ENCODE assay signal across 9 cellular contexts in the genomic region with DNA sequence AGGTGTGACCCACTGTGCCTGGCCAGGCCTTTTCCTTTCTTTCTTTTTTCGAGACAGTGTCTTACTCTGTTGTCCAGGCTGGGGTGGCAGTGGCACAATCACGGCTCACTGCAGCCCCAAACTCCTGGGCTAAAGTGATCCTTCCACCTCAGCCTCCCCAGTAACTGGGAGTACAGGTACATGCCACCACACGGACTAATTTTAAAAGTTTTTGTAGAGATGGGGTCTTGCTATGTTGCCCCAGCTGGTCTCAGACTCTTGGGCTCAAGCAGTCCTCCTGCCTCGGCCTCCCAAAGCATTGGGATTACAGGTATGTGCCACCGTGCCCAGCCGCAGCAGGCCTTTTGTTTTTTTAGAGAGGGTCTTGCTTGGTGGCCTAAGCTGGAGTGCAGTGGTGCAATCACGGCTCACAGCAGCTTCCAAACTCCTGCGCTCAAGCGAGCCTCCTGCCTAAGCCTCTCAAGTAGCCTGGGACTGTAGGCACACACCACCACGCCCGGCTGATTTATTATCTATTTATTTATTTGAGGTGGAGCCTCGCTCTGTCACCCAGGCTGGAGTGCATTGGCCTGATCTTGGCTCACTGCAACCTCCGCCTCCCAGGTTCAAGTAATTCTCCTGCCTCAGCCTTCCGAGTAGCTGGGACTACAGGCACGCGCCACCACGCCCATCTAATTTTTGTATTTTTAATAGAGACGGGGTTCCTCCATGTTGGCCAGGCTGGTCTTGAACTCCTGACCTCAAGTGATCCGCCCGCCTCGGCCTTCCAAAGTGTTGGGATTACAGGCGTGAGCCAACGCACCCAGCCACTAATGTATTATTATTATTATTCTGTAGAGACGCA. TPM values are rescaled to one million over a fixed set of nuclear protein-coding genes. Genes with fewer than 3 reads are reported as not detected.
DNase-seq lines count a peak whose midpoint lies in the region; ATAC-seq, FAIRE-seq and TF ChIP-seq lines count a peak whose summit lies in the region.
"Not testable (repeated sequence)": the region's sequence is repeated elsewhere in the genome, so short reads cannot be mapped to it uniquely, and the experiment has no call there.
"Had no signal": no experiment of that assay in that cellular context is flagged by ENCODE, and none has a peak within 500 bp of the region (broad histone marks: within the 10 kb centered on the region; RNA-seq: fewer than 3 reads in every experiment).

No MANE protein-coding gene starts in this region.

- not testable (repeated sequence) for DNase-seq in Caco-2; K562 (ENCODE audit: extremely low read depth in 1 of 4, low spot score in 3 of 4); fibroblast of lung (ENCODE audit: low read depth in 2 of 2); lower leg skin (ENCODE audit: low spot score in 2 of 2); tibial nerve (ENCODE audit: low spot score in 2 of 2)

- TF ChIP-seq CTCF in Caco-2 (IDR thresholded peaks at IDR 0.05; ENCODE audit: insufficient read depth in 1 of 2, low read depth in 1 of 2, low read length in 1 of 2, severe bottlenecking in 1 of 2, unreplicated experiment in 1 of 2); Loucy (conservative IDR thresholded peaks at IDR 0.05; ENCODE audit: low read length); WI38 (IDR thresholded peaks at IDR 0.05; ENCODE audit: low read depth, low read length); K562 (IDR thresholded peaks at IDR 0.05 in 2 of 3, conservative IDR thresholded peaks at IDR 0.05 in 1 of 3; ENCODE audit: insufficient read depth in 2 of 3, low read depth in 1 of 3, low read length in 3 of 3); fibroblast of lung (conservative IDR thresholded peaks at IDR 0.05 in 1 of 2, IDR thresholded peaks at IDR 0.05 in 1 of 2; ENCODE audit: low read depth in 1 of 2, low read length in 2 of 2); lower leg skin (IDR thresholded peaks at IDR 0.05); parathyroid adenoma (IDR thresholded peaks at IDR 0.05); tibial nerve (IDR thresholded peaks at IDR 0.05): not testable (repeated sequence)

- ATAC-seq in K562: not testable (repeated sequence)

- intact Hi-C loops in Caco-2 (cut with micrococcal nuclease; ENCODE audit: unreplicated experiment); K562 (cut with micrococcal nuclease); lower leg skin (cut with DNase I; ENCODE audit: low total_unique reads): not testable (repeated sequence)

- H3K4me1 ChIP-seq in Caco-2: peaks cover 14% of the 10 kb centered on the region
- peaks cover 18% of the 10 kb centered on the region for H3K4me1 ChIP-seq in Loucy (ENCODE audit: insufficient read depth, low read length, poor library complexity, severe bottlenecking)
- peaks cover 11 to 29% of the 10 kb centered on the region in 2 experiments; a peak in 3 of 5 replicates for H3K4me1 ChIP-seq in K562 (replicated peaks in 1 of 2; ENCODE audit: control insufficient read depth in 2 of 2, insufficient read depth in 2 of 2, low read length in 2 of 2)
- not testable (repeated sequence) for H3K4me1 ChIP-seq in fibroblast of lung (ENCODE audit: control insufficient read depth, extremely low read depth, insufficient read depth, low read length); parathyroid adenoma
- peaks cover 0 to 65% (median 34%) of the 10 kb centered on the region in 4 donors for H3K4me1 ChIP-seq in tibial nerve

- H2AFZ ChIP-seq in Loucy (ENCODE audit: low read length) (peak overlapping the region; percentile 82; the same call in 1 of the 2 replicates), K562 (ENCODE audit: low read depth, low read length) (peak overlapping the region; percentile 96), fibroblast of lung (ENCODE audit: low read length) (peak overlapping the region; percentile 34), parathyroid adenoma (peak overlapping the region; percentile 94)

- peaks cover 20% of the 10 kb centered on the region for H4K20me1 ChIP-seq in Loucy (ENCODE audit: insufficient read depth, low read length, poor library complexity, severe bottlenecking)
- not testable (repeated sequence) for H4K20me1 ChIP-seq in K562 (replicated peaks; ENCODE audit: control insufficient read depth, insufficient read depth, low read length); fibroblast of lung (ENCODE audit: control insufficient read depth, extremely low read depth, insufficient read depth, low read length)

- FAIRE-seq in K562 (lab: Jason Lieb, UNC): not testable (repeated sequence)

- H3K9me3 Mint-ChIP-seq in Caco-2 (ENCODE audit: unreplicated experiment): not testable (repeated sequence)

- BruUV-seq in Caco-2 (replicated peaks; lab: Mats Ljungman, UMichigan): TSS peak; percentile 68
- BruUV-seq in K562 (replicated peaks; lab: Mats Ljungman, UMichigan): not testable (repeated sequence)

- H3K9me3 ChIP-seq in Caco-2; Loucy (ENCODE audit: insufficient read depth, low read depth, low read length); K562 (replicated peaks; ENCODE audit: control insufficient read depth, insufficient read depth, low read depth, low read length); fibroblast of lung (ENCODE audit: control insufficient read depth, insufficient read depth, low read depth, low read length); parathyroid adenoma (ENCODE audit: control insufficient read depth, low read length); tibial nerve: not testable (repeated sequence)

- peak overlapping the region; percentile 97 for H3K9ac ChIP-seq in Loucy (ENCODE audit: low read depth, low read length, poor library complexity, severe bottlenecking)
- H3K9ac ChIP-seq in K562 (ENCODE audit: insufficient read depth in 1 of 2, low read depth in 2 of 2, low read length in 2 of 2): peak overlapping the region; percentile 94 to 100; a peak in 3 of 4 replicates
- H3K9ac ChIP-seq in fibroblast of lung (ENCODE audit: insufficient read depth, low read length): peak overlapping the region; percentile 97
- not testable (repeated sequence) for H3K9ac ChIP-seq in parathyroid adenoma

- H3K4me3 ChIP-seq in Caco-2 (ENCODE audit: low read depth, low read length) (peak overlapping the region; percentile 97), Loucy (ENCODE audit: low read length, poor library complexity, severe bottlenecking) (peak overlapping the region; percentile 82), WI38 (ENCODE audit: low read depth, low read length) (peak overlapping the region; percentile 95), K562 (peak overlapping the region; percentile 95), fibroblast of lung (replicated peaks in 1 of 4; ENCODE audit: control extremely low read depth in 1 of 4, insufficient read depth in 1 of 4, low read depth in 3 of 4, low read length in 4 of 4) (peak overlapping the region; percentile 85 to 96 (median 88)), lower leg skin (ENCODE audit: low read depth, poor library complexity, severe bottlenecking) (peak overlapping the region; percentile 98), parathyroid adenoma (ENCODE audit: low read depth, low read length) (peak overlapping the region; percentile 87), tibial nerve (peak overlapping the region; percentile 88 to 99 (median 94))

- H3K9me2 ChIP-seq in Loucy (replicated peaks; ENCODE audit: low read depth, low read length): not testable (repeated sequence)

- not testable (repeated sequence) for H3F3A ChIP-seq in Loucy (ENCODE audit: low read depth)

- CTCF ChIA-PET in Caco-2 (lab: Charles Lee) (interaction anchor here (0.6 kb wide), 1 partner anchor 22 kb away, joined by 3 read pairs; no protein-coding TSS in a partner anchor), K562 (lab: Yijun Ruan, JAX; ENCODE audit: low intra/inter-chr PET ratio) (interaction anchor here (1.5 kb wide), 1 partner anchor 11 kb away, joined by 7 read pairs; no protein-coding TSS in a partner anchor)

- TF ChIP-seq POLR2A in K562 (conservative IDR thresholded peaks at IDR 0.05); lower leg skin (IDR thresholded peaks at IDR 0.05); tibial nerve (IDR thresholded peaks at IDR 0.05): not testable (repeated sequence)

- H3K27ac ChIP-seq in K562 (ENCODE audit: extremely low read depth, low read depth, low read length) (peak overlapping the region; percentile 96; the same call in 2 of the 3 replicates), fibroblast of lung (ENCODE audit: insufficient read depth, low read length) (peak overlapping the region; percentile 93), parathyroid adenoma (peak overlapping the region; percentile 84), tibial nerve (peak overlapping the region; percentile 98 to 100 (median 98))

- in situ Hi-C loops in K562 (cut with MboI): not testable (repeated sequence)

- H3K79me2 ChIP-seq in Loucy (ENCODE audit: insufficient read depth, low read length) (peaks cover 39% of the 10 kb centered on the region), K562 (ENCODE audit: control insufficient read depth, insufficient read depth, low read length) (peaks cover 25% of the 10 kb centered on the region), fibroblast of lung (ENCODE audit: control insufficient read depth, insufficient read depth, low read length) (peaks cover 31% of the 10 kb centered on the region)
- not testable (repeated sequence) for H3K79me2 ChIP-seq in parathyroid adenoma

- POLR2A ChIA-PET in Caco-2 (lab: Charles Lee) (interaction anchor here (0.7 kb wide), 1 partner anchor 233 kb away, joined by 3 read pairs; no protein-coding TSS in a partner anchor), K562 (lab: Yijun Ruan, JAX) (interaction anchor here (1.4 kb wide), 1 partner anchor 15 kb away, joined by 5 read pairs; no protein-coding TSS in a partner anchor)

- H3K4me1 Mint-ChIP-seq in Caco-2 (ENCODE audit: low read depth, unreplicated experiment): peaks cover 20% of the 10 kb centered on the region

- H3K27me3 ChIP-seq in Caco-2 (replicated peaks; ENCODE audit: control insufficient read depth, insufficient read depth, low read length); Loucy (ENCODE audit: insufficient read depth, low read length, poor library complexity, severe bottlenecking); K562 (ENCODE audit: control insufficient read depth in 2 of 2, insufficient read depth in 2 of 2, low read length in 2 of 2); fibroblast of lung (ENCODE audit: control insufficient read depth, insufficient read depth, low read length); parathyroid adenoma (ENCODE audit: control insufficient read depth, insufficient read depth, low read length); tibial nerve: not testable (repeated sequence)

- not testable (repeated sequence) for TF ChIP-seq EP300 in K562 (IDR thresholded peaks at IDR 0.05; ENCODE audit: low read length); tibial nerve (IDR thresholded peaks at IDR 0.05)

- H3K27ac Mint-ChIP-seq in Caco-2 (ENCODE audit: unreplicated experiment): peak overlapping the region; percentile 93

- H3K36me3 Mint-ChIP-seq in Caco-2 (ENCODE audit: insufficient read depth, unreplicated experiment): peaks cover 27% of the 10 kb centered on the region

- H3K36me3 ChIP-seq in Caco-2 (ENCODE audit: control insufficient read depth, insufficient read depth, low read length); Loucy (ENCODE audit: insufficient read depth, low read length); fibroblast of lung (ENCODE audit: control insufficient read depth, insufficient read depth, low read length); parathyroid adenoma (ENCODE audit: control insufficient read depth, insufficient read depth, low read length): not testable (repeated sequence)
- H3K36me3 ChIP-seq in K562 (ENCODE audit: control insufficient read depth, insufficient read depth, low read length): peaks cover 22% of the 10 kb centered on the region; the same call in 2 of the 3 replicates
- H3K36me3 ChIP-seq in tibial nerve: peaks cover 0 to 17% (median 0%) of the 10 kb centered on the region in 3 donors

- WGBS in K562 (ENCODE audit: insufficient coverage, low coverage, missing lambda C conversion rate): 36% methylated on average over 21 of the region's 24 CpGs
- WGBS in lower leg skin, 2 donors: 58 to 60% methylated on average over 24 of the region's 24 CpGs
- WGBS in tibial nerve, 2 donors: 58 to 66% methylated on average over 22 to 24 of the region's 24 CpGs

- not testable (repeated sequence) for H3K27me3 Mint-ChIP-seq in Caco-2 (ENCODE audit: insufficient read depth, unreplicated experiment)

- H3K9me1 ChIP-seq in K562 (ENCODE audit: control insufficient read depth, insufficient read depth, low read length): not testable (repeated sequence)

- TF ChIP-seq RAD21 in K562 (CRISPR knock-in tag; conservative IDR thresholded peaks at IDR 0.05 in 1 of 2, IDR thresholded peaks at IDR 0.05 in 1 of 2): not testable (repeated sequence)

- H3K4me3 Mint-ChIP-seq in Caco-2 (ENCODE audit: unreplicated experiment): peak overlapping the region; percentile 91

- peak overlapping the region; percentile 95 for H3K4me2 ChIP-seq in Loucy (ENCODE audit: low read depth, low read length, poor library complexity, severe bottlenecking)
- H3K4me2 ChIP-seq in K562 (ENCODE audit: insufficient read depth, low read length): peak overlapping the region; percentile 84
- peak overlapping the region; percentile 75 for H3K4me2 ChIP-seq in fibroblast of lung (ENCODE audit: extremely low read depth, insufficient read depth, low read length)
- H3K4me2 ChIP-seq in parathyroid adenoma (ENCODE audit: low read length): peak overlapping the region; percentile 86

RNA-seq across cellular contexts. Expression of a gene that starts 1.0 kb away (rescaled TPM):
- 110 and 119 TPM in 2 replicates for total RNA-seq in Caco-2 (2022)
- total RNA-seq in K562 (2011; cell fraction: chromatin; rRNA removed; ENCODE audit: low replicate concordance): 41.1 and 91.2 TPM in 2 replicates
- 75.2 and 79.4 TPM in 2 replicates for total RNA-seq in K562 (2011; cell fraction: nucleolus; rRNA removed)
- 97.1 and 146 TPM in 2 replicates for total RNA-seq in K562 (2011; cell fraction: nucleoplasm; rRNA removed)
- total RNA-seq in K562 (2014; rRNA removed): 191 and 212 TPM in 2 replicates
- total RNA-seq in K562 (2014; rRNA removed; fragmentation: Illumina TruSeq; extraction: Trizol): 78.3 and 95.2 TPM in 2 replicates
- 168 and 181 TPM in 2 replicates for total RNA-seq in K562 (2015; rRNA removed; fragmentation: Illumina TruSeq; extraction: Trizol)
- total RNA-seq in K562 (2021): 91.9 and 103 TPM in 2 replicates
- polyA plus RNA-seq in K562 (2011; rRNA removed): 118 and 125 TPM in 2 replicates
- 146 and 188 TPM in 2 replicates for polyA plus RNA-seq in K562 (2011; cell fraction: cytosol; rRNA removed)
- 94.7 and 118 TPM in 2 replicates for polyA plus RNA-seq in K562 (2011; cell fraction: nucleus; rRNA removed)
- polyA plus RNA-seq in K562 (2012): 63.8 and 102 TPM in 2 replicates
- polyA plus RNA-seq in K562 (2014; fragmentation: Illumina TruSeq; extraction: Trizol): 117 and 153 TPM in 2 replicates
- 100 to 1,000 TPM; 268 to 279 TPM for polyA plus RNA-seq in K562 (2014; fragmentation: Nextera tagmentation; extraction: Ambion mirVana)
- 156 and 183 TPM in 2 replicates for polyA plus RNA-seq in K562 (2014; rRNA removed)
- polyA minus RNA-seq in K562 (2011; rRNA and poly(A)+ RNA removed): 20.4 and 23.9 TPM in 2 replicates
- polyA minus RNA-seq in K562 (2011; cell fraction: cytosol; rRNA and poly(A)+ RNA removed): 24.2 and 24.3 TPM in 2 replicates
- 17.6 and 19.3 TPM in 2 replicates for polyA minus RNA-seq in K562 (2011; cell fraction: nucleus; rRNA and poly(A)+ RNA removed)
- total RNA-seq in fibroblast of lung: 142 and 155 TPM in 2 replicates
- polyA plus RNA-seq in fibroblast of lung: 187 and 250 TPM in 2 replicates
- 220 and 279 TPM in 2 replicates for polyA plus RNA-seq in fibroblast of lung (2012)
- polyA minus RNA-seq in fibroblast of lung (ENCODE audit: low replicate concordance): 261 and 313 TPM in 2 replicates
- 100 to 1,000 TPM; 487 to 722 (median 609) TPM for total RNA-seq in lower leg skin
- 100 to 1,000 TPM; 495 to 841 (median 572) TPM for total RNA-seq in tibial nerve

RNA-seq across cellular contexts. Expression of a gene that starts 26.9 kb away (rescaled TPM):
- total RNA-seq in Caco-2 (2022): not detected in 2 replicates
- not detected in 2 replicates for total RNA-seq in K562 (2011; cell fraction: chromatin; rRNA removed; ENCODE audit: low replicate concordance)
- not detected in 2 replicates for total RNA-seq in K562 (2011; cell fraction: nucleolus; rRNA removed)
- not detected in 2 replicates for total RNA-seq in K562 (2011; cell fraction: nucleoplasm; rRNA removed)
- not detected in 2 replicates for total RNA-seq in K562 (2014; rRNA removed)
- not detected in 2 replicates for total RNA-seq in K562 (2014; rRNA removed; fragmentation: Illumina TruSeq; extraction: Trizol)
- total RNA-seq in K562 (2015; rRNA removed; fragmentation: Illumina TruSeq; extraction: Trizol): not detected in 2 replicates
- total RNA-seq in K562 (2021): not detected in 2 replicates
- not detected in 2 replicates for polyA plus RNA-seq in K562 (2011; rRNA removed)
- not detected in 2 replicates for polyA plus RNA-seq in K562 (2011; cell fraction: cytosol; rRNA removed)
- polyA plus RNA-seq in K562 (2011; cell fraction: nucleus; rRNA removed): not detected in 2 replicates
- not detected in 2 replicates for polyA plus RNA-seq in K562 (2012)
- not detected in 2 replicates for polyA plus RNA-seq in K562 (2014; fragmentation: Illumina TruSeq; extraction: Trizol)
- polyA plus RNA-seq in K562 (2014; fragmentation: Nextera tagmentation; extraction: Ambion mirVana): not detected
- polyA plus RNA-seq in K562 (2014; rRNA removed): not detected in 2 replicates
- polyA minus RNA-seq in K562 (2011; rRNA and poly(A)+ RNA removed): not detected in 2 replicates
- not detected in 2 replicates for polyA minus RNA-seq in K562 (2011; cell fraction: cytosol; rRNA and poly(A)+ RNA removed)
- not detected in 2 replicates for polyA minus RNA-seq in K562 (2011; cell fraction: nucleus; rRNA and poly(A)+ RNA removed)
- not detected in 2 replicates for total RNA-seq in fibroblast of lung
- not detected in 2 replicates for polyA plus RNA-seq in fibroblast of lung
- not detected in 2 replicates for polyA plus RNA-seq in fibroblast of lung (2012)
- polyA minus RNA-seq in fibroblast of lung (ENCODE audit: low replicate concordance): not detected in 2 replicates
- not detected for total RNA-seq in lower leg skin
- total RNA-seq in tibial nerve: not detected
- total RNA-seq: Right ventricle myocardium inferior had no signal

RNA-seq across cellular contexts. Expression of a gene that starts 32.1 kb away (rescaled TPM):
- total RNA-seq in Caco-2 (2022): 347 and 360 TPM in 2 replicates
- 71.9 and 141 TPM in 2 replicates for total RNA-seq in K562 (2011; cell fraction: chromatin; rRNA removed; ENCODE audit: low replicate concordance)
- total RNA-seq in K562 (2011; cell fraction: nucleolus; rRNA removed): 125 and 129 TPM in 2 replicates
- total RNA-seq in K562 (2011; cell fraction: nucleoplasm; rRNA removed): 105 and 135 TPM in 2 replicates
- total RNA-seq in K562 (2014; rRNA removed): 254 and 304 TPM in 2 replicates
- 97.1 and 111 TPM in 2 replicates for total RNA-seq in K562 (2014; rRNA removed; fragmentation: Illumina TruSeq; extraction: Trizol)
- total RNA-seq in K562 (2015; rRNA removed; fragmentation: Illumina TruSeq; extraction: Trizol): 139 and 145 TPM in 2 replicates
- total RNA-seq in K562 (2021): 207 and 231 TPM in 2 replicates
- 146 and 189 TPM in 2 replicates for polyA plus RNA-seq in K562 (2011; rRNA removed)
- polyA plus RNA-seq in K562 (2011; cell fraction: cytosol; rRNA removed): 121 and 183 TPM in 2 replicates
- 86.3 and 109 TPM in 2 replicates for polyA plus RNA-seq in K562 (2011; cell fraction: nucleus; rRNA removed)
- 423 and 620 TPM in 2 replicates for polyA plus RNA-seq in K562 (2012)
- 113 and 268 TPM in 2 replicates for polyA plus RNA-seq in K562 (2014; fragmentation: Illumina TruSeq; extraction: Trizol)
- 1 to 10 TPM; 6.5 to 7.0 TPM for polyA plus RNA-seq in K562 (2014; fragmentation: Nextera tagmentation; extraction: Ambion mirVana)
- polyA plus RNA-seq in K562 (2014; rRNA removed): 257 and 274 TPM in 2 replicates
- 48.0 and 49.6 TPM in 2 replicates for polyA minus RNA-seq in K562 (2011; rRNA and poly(A)+ RNA removed)
- polyA minus RNA-seq in K562 (2011; cell fraction: cytosol; rRNA and poly(A)+ RNA removed): 107 and 130 TPM in 2 replicates
- 35.7 and 49.4 TPM in 2 replicates for polyA minus RNA-seq in K562 (2011; cell fraction: nucleus; rRNA and poly(A)+ RNA removed)
- total RNA-seq in fibroblast of lung: 59.6 and 110 TPM in 2 replicates
- 47.2 and 60.8 TPM in 2 replicates for polyA plus RNA-seq in fibroblast of lung
- 151 and 182 TPM in 2 replicates for polyA plus RNA-seq in fibroblast of lung (2012)
- polyA minus RNA-seq in fibroblast of lung (ENCODE audit: low replicate concordance): 18.5 and 20.5 TPM in 2 replicates
- total RNA-seq in lower leg skin: 100 to 1,000 TPM; 537 to 842 (median 746) TPM
- 100 to 1,000 TPM; 320 to 532 (median 408) TPM for total RNA-seq in tibial nerve

RNA-seq across cellular contexts. Expression of a gene that starts 44.3 kb away (rescaled TPM):
- not detected in 2 replicates for total RNA-seq in Caco-2 (2022)
- total RNA-seq in K562 (2011; cell fraction: chromatin; rRNA removed; ENCODE audit: low replicate concordance): not detected in 2 replicates
- total RNA-seq in K562 (2011; cell fraction: nucleolus; rRNA removed): not detected in 2 replicates
- total RNA-seq in K562 (2011; cell fraction: nucleoplasm; rRNA removed): not detected in 2 replicates
- not detected in 2 replicates for total RNA-seq in K562 (2014; rRNA removed)
- not detected in 2 replicates for total RNA-seq in K562 (2014; rRNA removed; fragmentation: Illumina TruSeq; extraction: Trizol)
- not detected in 2 replicates for total RNA-seq in K562 (2015; rRNA removed; fragmentation: Illumina TruSeq; extraction: Trizol)
- total RNA-seq in K562 (2021): not detected in 2 replicates
- polyA plus RNA-seq in K562 (2011; rRNA removed): not detected in 2 replicates
- polyA plus RNA-seq in K562 (2011; cell fraction: cytosol; rRNA removed): not detected in 2 replicates
- polyA plus RNA-seq in K562 (2011; cell fraction: nucleus; rRNA removed): not detected in 2 replicates
- polyA plus RNA-seq in K562 (2012): 0.01 and 0.04 TPM in 2 replicates
- polyA plus RNA-seq in K562 (2014; fragmentation: Illumina TruSeq; extraction: Trizol): not detected in 2 replicates
- under 1 TPM in 1 of 2 experiments, not detected in 1; 0.01 TPM for polyA plus RNA-seq in K562 (2014; fragmentation: Nextera tagmentation; extraction: Ambion mirVana)
- not detected in 2 replicates for polyA plus RNA-seq in K562 (2014; rRNA removed)
- not detected in 2 replicates for polyA minus RNA-seq in K562 (2011; rRNA and poly(A)+ RNA removed)
- polyA minus RNA-seq in K562 (2011; cell fraction: cytosol; rRNA and poly(A)+ RNA removed): not detected in 2 replicates
- not detected in 2 replicates for polyA minus RNA-seq in K562 (2011; cell fraction: nucleus; rRNA and poly(A)+ RNA removed)
- not detected in 2 replicates for total RNA-seq in fibroblast of lung
- not detected in 2 replicates for polyA plus RNA-seq in fibroblast of lung
- not detected in 2 replicates for polyA plus RNA-seq in fibroblast of lung (2012)
- polyA minus RNA-seq in fibroblast of lung (ENCODE audit: low replicate concordance): not detected in 2 replicates
- total RNA-seq in lower leg skin: not detected
- not detected for total RNA-seq in tibial nerve
- total RNA-seq: Right ventricle myocardium inferior had no signal

Comparison
In these comparisons a context has a peak if more than half of its experiments do, and no peak if none do; other contexts are left out.
1. H2AFZ ChIP-seq: peak in every context shown above with its lines; median percentile 96 in K562; 94 in parathyroid adenoma; 82 in Loucy; 34 in fibroblast of lung.